Comparison of ENCODE assay signal across 34 cellular contexts in the genomic region with DNA sequence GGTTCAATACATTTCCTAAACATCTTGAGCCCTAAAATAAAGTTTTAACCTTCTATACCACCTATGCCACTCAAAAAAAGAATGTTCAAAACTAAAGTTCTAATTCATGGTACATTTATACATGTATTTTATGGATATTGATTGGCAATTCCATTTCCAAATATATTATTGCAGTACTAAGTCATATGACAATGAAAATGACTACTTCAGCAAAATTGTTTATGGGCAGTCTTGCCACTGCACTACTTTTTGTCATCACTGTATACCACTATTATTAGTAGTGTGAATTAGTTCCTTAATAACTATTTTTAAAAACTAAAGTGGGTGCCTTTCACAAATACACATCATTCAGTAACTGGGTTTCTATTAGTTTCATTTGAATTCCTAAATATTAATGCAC.
"Had no signal": no experiment of that assay in that cellular context is flagged by ENCODE, and none has a peak within 500 bp of the region (broad histone marks: within the 10 kb centered on the region; RNA-seq: fewer than 3 reads in every experiment).

No MANE protein-coding gene starts in this region.

- H3K36me3 ChIP-seq: MG63 had no signal

- H3K27me3 ChIP-seq: MG63 had no signal

- H3K4me3 ChIP-seq: MG63 had no signal

- H3K9me3 ChIP-seq: MG63 had no signal

- DNase-seq: Karpas-422, Kasumi-1, MG63, NCI-H1048, NCI-H1092, NCI-H1092 treated with DMSO at 0.1 percent for 48 hours, NCI-H1105, NCI-H1105 treated with DMSO at 0.1 percent for 48 hours, NCI-H1417, NCI-H1417 treated with DMSO at 0.1 percent for 48 hours, NCI-H1436, NCI-H1436 treated with DMSO at 0.1 percent for 48 hours, NCI-H146, NCI-H1694, NCI-H1694 treated with DMSO at 0.1 percent for 48 hours, NCI-H187, NCI-H187 treated with DMSO at 0.1 percent for 48 hours, NCI-H1930, NCI-H2029, NCI-H2029 treated with DMSO at 0.1 percent for 48 hours, NCI-H2081, NCI-H2081 treated with DMSO at 0.1 percent for 48 hours, NCI-H2107, NCI-H2171, NCI-H2171 treated with DMSO at 0.1 percent for 48 hours, NCI-H2227 treated with DMSO at 0.1 percent for 48 hours, NCI-H226, NCI-H345, NCI-H446, NCI-H446 treated with DMSO at 0.1 percent for 48 hours, NCI-H510A, NCI-H510A treated with DMSO at 0.1 percent for 48 hours, NCI-H524, NCI-H524 treated with DMSO at 0.1 percent for 48 hours had no signal
